Comparison of ENCODE assay signal across 22 cellular contexts in the genomic region with DNA sequence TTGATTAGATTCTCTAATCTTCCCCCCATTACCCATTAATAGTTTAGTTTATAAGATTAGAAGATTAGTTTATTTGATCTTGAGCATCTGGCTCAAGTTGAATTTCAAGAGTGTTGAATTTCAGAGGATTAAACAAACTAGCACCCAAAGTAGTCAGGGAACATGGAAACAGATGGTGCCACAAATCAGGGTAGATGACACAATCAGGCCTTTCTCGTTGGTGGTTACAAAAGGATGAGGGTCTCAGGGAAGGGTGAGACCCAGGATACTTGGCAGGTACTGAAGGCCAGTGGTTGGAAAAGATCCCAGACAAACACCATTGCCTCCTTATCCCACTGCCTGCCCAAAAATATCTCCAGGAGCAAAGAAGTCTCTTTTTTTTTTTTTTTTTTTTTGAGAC. TPM values are rescaled to one million over a fixed set of nuclear protein-coding genes. Genes with fewer than 3 reads are reported as not detected.
DNase-seq lines count a peak whose midpoint lies in the region; ATAC-seq and TF ChIP-seq lines count a peak whose summit lies in the region.
"Had no signal": no experiment of that assay in that cellular context is flagged by ENCODE, and none has a peak within 500 bp of the region (broad histone marks: within the 10 kb centered on the region; RNA-seq: fewer than 3 reads in every experiment).

No MANE protein-coding gene starts in this region.

- no peaks in the 10 kb centered on the region for H3K36me3 ChIP-seq in WERI-Rb-1
- no peaks in the 10 kb centered on the region for H3K36me3 ChIP-seq in adrenal gland (replicated peaks in 1 of 2)
- H3K36me3 ChIP-seq: BLaER1 had no signal

- peaks cover 0 to 12% of the 10 kb centered on the region in 2 donors for H3K4me1 ChIP-seq in adrenal gland (replicated peaks in 1 of 2)
- H3K4me1 ChIP-seq: BLaER1 had no signal

- H3K4me3 ChIP-seq in WERI-Rb-1 (ENCODE audit: low read depth, low read length) (no peak overlapping the region), adrenal gland (no peak overlapping the region)
- H3K4me3 ChIP-seq: BLaER1, GM23338 had no signal

- no peak for TF ChIP-seq POLR2A in adrenal gland (IDR thresholded peaks at IDR 0.05)

- H3K9me3 ChIP-seq in WERI-Rb-1 (ENCODE audit: severe bottlenecking) (peaks cover 7% of the 10 kb centered on the region), adrenal gland (replicated peaks in 1 of 3) (no peaks in the 10 kb centered on the region)
- H3K9me3 ChIP-seq: BLaER1 had no signal

- peak; percentile 63 for DNase-seq in D341Med (ENCODE audit: low spot score)
- peak; percentile 24 for DNase-seq in NCI-H2171 (lab: John Stamatoyannopoulos, UW)
- peak; percentile 47 for DNase-seq in NCI-H69 (lab: John Stamatoyannopoulos, UW)
- peak; percentile 73 for DNase-seq in WERI-Rb-1
- no peak for DNase-seq in adrenal gland
- DNase-seq in left ventricle myocardium superior: no peak
- no peak for DNase-seq in mesenteric fat pad (ENCODE audit: low spot score)
- DNase-seq: CD4-positive, alpha-beta memory T cell; DMS153; DMS79; GDM1; HFFc6 had no signal

- intact Hi-C loops in adrenal gland (cut with DNase I) (no loop called here), left ventricle myocardium superior (cut with micrococcal nuclease) (no loop called here)

- no peaks in the 10 kb centered on the region for H3K27me3 ChIP-seq in WERI-Rb-1 (ENCODE audit: insufficient read depth, low read depth, severe bottlenecking)
- no peaks in the 10 kb centered on the region for H3K27me3 ChIP-seq in adrenal gland
- H3K27me3 ChIP-seq: BLaER1 had no signal

- no peak for ATAC-seq in left ventricle myocardium superior
- ATAC-seq: GM23338, HCT116 had no signal

- H3K27ac ChIP-seq in WERI-Rb-1 (peak overlapping the region; percentile 44), adrenal gland (no peak overlapping the region)
- H3K27ac ChIP-seq: 22Rv1, BLaER1, HL-60 had no signal

- TF ChIP-seq CTCF in WERI-Rb-1 (IDR thresholded peaks at IDR 0.05; ENCODE audit: low read depth, low read length): no peak
- TF ChIP-seq CTCF in adrenal gland (IDR thresholded peaks at IDR 0.05): no peak

- WGBS in adrenal gland, 4 donors: 9 to 36% (median 29%) methylated on average over 1 of the region's 1 CpG

RNA-seq across cellular contexts. Expression of a gene that starts 29.5 kb away (rescaled TPM):
- total RNA-seq in adrenal gland: under 1 TPM in 2 of 8 donors, not detected in 6; 0.19 to 0.25 TPM
- polyA plus RNA-seq in adrenal gland: under 1 TPM in 2 of 3 donors, not detected in 1; under 0.01 to 0.24 TPM
- total RNA-seq in left ventricle myocardium superior: not detected
- total RNA-seq in mesenteric fat pad: not detected
- total RNA-seq: A673; CD4-positive, alpha-beta memory T cell; Daoy; GM23338; HFFc6; HT1080 had no signal
- polyA plus RNA-seq: AG04450; CD14-positive monocyte; CD4-positive, alpha-beta memory T cell; GM23338 had no signal

Comparison
In these comparisons a context has a peak if more than half of its experiments do, and no peak if none do; other contexts are left out.
1. DNase-seq: peak in D341Med (single experiment), NCI-H2171 (single experiment), NCI-H69 (single experiment) and WERI-Rb-1 (single experiment); none in adrenal gland (0 of 7), left ventricle myocardium superior (single experiment) and mesenteric fat pad (single experiment).